In genomic region chr4:2253160-2254084, GRCh38 we compare ENCODE assay signal across 15 cellular contexts. TPM values are rescaled to one million over a fixed set of nuclear protein-coding genes. Genes with fewer than 3 reads are reported as not detected.
A peak's percentile ranks its signal among the peaks of the same experiment; 100 is the strongest.
DNase-seq lines count a peak whose midpoint lies in the region; ATAC-seq, FAIRE-seq and TF ChIP-seq lines count a peak whose summit lies in the region.
"Had no signal": no experiment of that assay in that cellular context is flagged by ENCODE, and none has a peak within 500 bp of the region (broad histone marks: within the 10 kb centered on the region; RNA-seq: fewer than 3 reads in every experiment).

No MANE protein-coding gene starts in this region.

- peaks cover 42 to 71% (median 67%) of the 10 kb centered on the region in 4 donors for H3K36me3 ChIP-seq in esophagus muscularis mucosa

- ATAC-seq in HG02798 (IDR thresholded peaks at IDR 0.05; ENCODE audit: poor library complexity, unreplicated experiment), result no peak
- no peak for ATAC-seq in GM19467 (IDR thresholded peaks at IDR 0.05; ENCODE audit: unreplicated experiment)
- ATAC-seq: activated CD4-positive, CD25-positive, alpha-beta regulatory T cell treated with anti-CD3 and anti-CD28 coated beads, Interleukin-2, amount 50 U/mL, for 24 hours; gastrocnemius medialis had no signal

- peak overlapping the region; percentile 42 for H3K4me3 Mint-ChIP-seq in nephron progenitor cell
- H3K4me3 Mint-ChIP-seq: activated naive CD8-positive, alpha-beta T cell had no signal

- no peaks in the 10 kb centered on the region for H3K27me3 ChIP-seq in esophagus muscularis mucosa
- H3K27me3 ChIP-seq: gastrocnemius medialis, transverse colon had no signal

- WGBS in esophagus muscularis mucosa, result 77% methylated on average over 22 of the region's 32 CpGs

- peaks cover 39 to 53% (median 46%) of the 10 kb centered on the region in 4 donors for H3K4me1 ChIP-seq in esophagus muscularis mucosa

- intact Hi-C loops in esophagus muscularis mucosa (cut with DNase I), result no loop called here

- no peak for FAIRE-seq in GM19239 (lab: Jason Lieb, UNC)

- peak; percentile 0 for DNase-seq in stimulated activated CD4-positive, alpha-beta T cell treated with anti-CD3 and anti-CD28 coated beads, Interleukin-1b, Interleukin-23, amount 100 ng/mL, for 48 hours
- no peak for DNase-seq in stimulated activated CD4-positive, alpha-beta T cell treated with anti-CD3 and anti-CD28 coated beads, Interleukin-12 subunit alpha, Interleukin-12 subunit beta, amount 100 ng/mL, for 4 hours
- peak; percentile 55 for DNase-seq in esophagus muscularis mucosa (ENCODE audit: extremely low spot score)
- no peak for DNase-seq in nephron progenitor cell
- no peak for DNase-seq in DMS53 treated with DMSO at 0.1 percent for 48 hours (lab: John Stamatoyannopoulos, UW; ENCODE audit: unreplicated experiment)
- no peak for DNase-seq in GM19239 (ENCODE audit: insufficient read length, low spot score)
- DNase-seq: dermis blood vessel endothelial cell, NCI-H1436 treated with DMSO at 0.1 percent for 48 hours, transverse colon had no signal

- H3K9me3 Mint-ChIP-seq in nephron progenitor cell, result no peaks in the 10 kb centered on the region

- TF ChIP-seq EP300 in esophagus muscularis mucosa (IDR thresholded peaks at IDR 0.05), result no peak

- H3K4me1 Mint-ChIP-seq in nephron progenitor cell, result peaks cover 34% of the 10 kb centered on the region

- H3K27ac ChIP-seq in esophagus muscularis mucosa (replicated peaks in 1 of 4), result no peak overlapping the region
- H3K27ac ChIP-seq: transverse colon had no signal

- H3K4me3 ChIP-seq in esophagus muscularis mucosa, result no peak overlapping the region
- H3K4me3 ChIP-seq: gastrocnemius medialis, lung, transverse colon had no signal

- H3K9me3 ChIP-seq in esophagus muscularis mucosa, result no peaks in the 10 kb centered on the region
- H3K9me3 ChIP-seq: gastrocnemius medialis, transverse colon had no signal

- peak overlapping the region; percentile 42 for H3K27ac Mint-ChIP-seq in nephron progenitor cell
- H3K27ac Mint-ChIP-seq: activated naive CD8-positive, alpha-beta T cell had no signal

- H3K27me3 Mint-ChIP-seq in nephron progenitor cell (ENCODE audit: low read depth, poor library complexity), result no peaks in the 10 kb centered on the region
- H3K27me3 Mint-ChIP-seq: activated naive CD8-positive, alpha-beta T cell had no signal

- no peak for TF ChIP-seq CTCF in esophagus muscularis mucosa (IDR thresholded peaks at IDR 0.05)
- no peak for TF ChIP-seq CTCF in nephron progenitor cell (IDR thresholded peaks at IDR 0.05)

- H3K36me3 Mint-ChIP-seq in nephron progenitor cell (ENCODE audit: low read depth), result peaks cover 17% of the 10 kb centered on the region
- H3K36me3 Mint-ChIP-seq: activated naive CD8-positive, alpha-beta T cell had no signal

- no peak for TF ChIP-seq POLR2A in esophagus muscularis mucosa (IDR thresholded peaks at IDR 0.05; ENCODE audit: low read depth)

RNA-seq across cellular contexts. Expression of gene MXD4, which starts 8.5 kb away (rescaled TPM):
- 10 to 100 TPM; 38.8 to 86.4 (median 59.2) TPM for total RNA-seq in esophagus muscularis mucosa

RNA-seq across cellular contexts. Expression of gene HAUS3, which starts 11.5 kb away (rescaled TPM):
- total RNA-seq in esophagus muscularis mucosa, result 10 to 100 TPM in 3 of 4 donors, 1 to 10 TPM in 1; 9.9 to 14.1 (median 11.3) TPM

RNA-seq across cellular contexts. Expression of gene POLN, which starts 11.5 kb away (rescaled TPM):
- total RNA-seq in esophagus muscularis mucosa, result 1 to 10 TPM; 1.2 to 3.3 (median 2.7) TPM

Comparison
In these comparisons a context has a peak if more than half of its experiments do, and no peak if none do; other contexts are left out.
1. DNase-seq: peak in stimulated activated CD4-positive, alpha-beta T cell treated with anti-CD3 and anti-CD28 coated beads, Interleukin-1b, Interleukin-23, amount 100 ng/mL, for 48 hours (single experiment) and esophagus muscularis mucosa (single experiment); none in stimulated activated CD4-positive, alpha-beta T cell treated with anti-CD3 and anti-CD28 coated beads, Interleukin-12 subunit alpha, Interleukin-12 subunit beta, amount 100 ng/mL, for 4 hours (single experiment), nephron progenitor cell (single experiment), DMS53 treated with DMSO at 0.1 percent for 48 hours (single experiment) and GM19239 (single experiment).